12 cellular contexts compared by ENCODE assay signal in genomic region chr17:50110591-50111349, GRCh38. TPM values are rescaled to one million over a fixed set of nuclear protein-coding genes. Genes with fewer than 3 reads are reported as not detected.
DNase-seq lines count a peak whose midpoint lies in the region; ATAC-seq and TF ChIP-seq lines count a peak whose summit lies in the region.
"Had no signal": no experiment of that assay in that cellular context is flagged by ENCODE, and none has a peak within 500 bp of the region (broad histone marks: within the 10 kb centered on the region; RNA-seq: fewer than 3 reads in every experiment).

No MANE protein-coding gene starts in this region.

- H3K4me3 ChIP-seq in muscle layer of colon (ENCODE audit: low read depth in 1 of 2, low read length in 2 of 2): no peak overlapping the region
- no peak overlapping the region for H3K4me3 ChIP-seq in tibial artery
- H3K4me3 ChIP-seq in ovary: no peak overlapping the region

- peak overlapping the region; percentile 83 for H3K27ac ChIP-seq in muscle layer of colon (ENCODE audit: low read depth, low read length)
- peak overlapping the region; percentile 98 to 99 for H3K27ac ChIP-seq in tibial artery
- peak overlapping the region in 1 of 2 donors; percentile 63 for H3K27ac ChIP-seq in ovary

- no peak for TF ChIP-seq POLR2A in ovary (IDR thresholded peaks at IDR 0.05)

- intact Hi-C loops in Right ventricle myocardium inferior (cut with DNase I): loop anchor here (5.0 kb wide), 1 partner anchor 42 kb away; the partner anchor contains the start of gene PPP1R9B
- intact Hi-C loops in tibial artery (cut with DNase I; ENCODE audit: low total_unique reads): loop anchor here (10.0 kb wide), 1 partner anchor 54 kb away; the partner anchor contains the start of gene SGCA
- intact Hi-C loops in ovary (cut with DNase I): loop anchor here in 1 of 4 donors (10.0 kb wide), 2 partner anchors 54 to 184 kb away; partner anchors contain the start of gene SGCA

- in situ Hi-C loops in SK-MEL-5 (cut with HindIII; ENCODE audit: low pct_unique_long_range_greater_than_20kb, low sequenced_read_pairs): no loop called here

- no peak for TF ChIP-seq CTCF in tibial artery (IDR thresholded peaks at IDR 0.05)
- TF ChIP-seq CTCF in ovary (IDR thresholded peaks at IDR 0.05): no peak

- TF ChIP-seq EP300 in ovary (IDR thresholded peaks at IDR 0.05): no peak

- H3K36me3 ChIP-seq in muscle layer of colon (ENCODE audit: insufficient read depth, low read length) (peaks cover 44% of the 10 kb centered on the region), tibial artery (peaks cover 33 to 49% (median 46%) of the 10 kb centered on the region in 3 donors), ovary (no peaks in the 10 kb centered on the region)

- H3K9ac ChIP-seq in muscle layer of colon (ENCODE audit: low read length): no peak overlapping the region

- 85 to 89% (median 86%) methylated on average over 18 to 19 of the region's 19 CpGs for WGBS in ovary, 3 donors

- peak; percentile 51 for ATAC-seq in Right ventricle myocardium inferior
- no peak for ATAC-seq in GM21786 (IDR thresholded peaks at IDR 0.05; ENCODE audit: unreplicated experiment)
- ATAC-seq in HG02884 (IDR thresholded peaks at IDR 0.05; ENCODE audit: unreplicated experiment): no peak
- ATAC-seq: naive thymus-derived CD4-positive, alpha-beta T cell had no signal

- H3K4me1 ChIP-seq in muscle layer of colon (ENCODE audit: insufficient read depth, low read length) (peaks cover 25% of the 10 kb centered on the region), tibial artery (peaks cover 13 to 31% (median 29%) of the 10 kb centered on the region in 4 donors), ovary (ENCODE audit: insufficient read depth) (peaks cover 8% of the 10 kb centered on the region)

- H3K27me3 ChIP-seq in muscle layer of colon (ENCODE audit: control insufficient read depth in 1 of 2, insufficient read depth in 2 of 2, low read length in 2 of 2) (no peaks in the 10 kb centered on the region), tibial artery (no peaks in the 10 kb centered on the region), ovary (no peaks in the 10 kb centered on the region)

- no peaks in the 10 kb centered on the region for H3K9me3 ChIP-seq in muscle layer of colon (ENCODE audit: low read length)
- no peaks in the 10 kb centered on the region for H3K9me3 ChIP-seq in tibial artery
- H3K9me3 ChIP-seq in ovary: no peaks in the 10 kb centered on the region

- peak; percentile 51 for DNase-seq in SK-MEL-5 (ENCODE audit: low read depth, low spot score)
- peak; percentile 78 for DNase-seq in Right ventricle myocardium inferior (ENCODE audit: missing footprints)
- DNase-seq in tibial artery: peak; percentile 73 to 96
- DNase-seq in ovary: no peak
- DNase-seq: activated CD4-positive, alpha-beta T cell treated with anti-CD3 and anti-CD28 coated beads for 4 hours; GF-D8; Kasumi-1; naive thymus-derived CD4-positive, alpha-beta T cell; NCI-H2081 had no signal

RNA-seq across cellular contexts. Expression of gene PDK2, which starts 15.6 kb away (rescaled TPM):
- total RNA-seq in SK-MEL-5 (2014; rRNA removed; shearing (Covaris generic)): 9.5 TPM in 2 replicates
- polyA plus RNA-seq in SK-MEL-5 (2015; cell fraction: cytosol; rRNA removed): 14.4 and 14.6 TPM in 2 replicates
- 16.1 and 34.6 TPM in 2 replicates for polyA plus RNA-seq in SK-MEL-5 (2015; cell fraction: nucleus; rRNA removed)
- total RNA-seq in Right ventricle myocardium inferior: 260 TPM
- total RNA-seq in ovary: 10 to 100 TPM; 36.5 to 83.2 (median 54.7) TPM
- polyA plus RNA-seq in ovary: 10 to 100 TPM; 51.2 to 82.7 TPM

RNA-seq across cellular contexts. Expression of gene SAMD14, which starts 19.2 kb away (rescaled TPM):
- total RNA-seq in SK-MEL-5 (2014; rRNA removed; shearing (Covaris generic)): 0.03 TPM in 1 of 2 replicates, not detected in the other
- polyA plus RNA-seq in SK-MEL-5 (2015; cell fraction: cytosol; rRNA removed): 0.58 and 1.5 TPM in 2 replicates
- polyA plus RNA-seq in SK-MEL-5 (2015; cell fraction: nucleus; rRNA removed): 0.21 TPM in 1 of 2 replicates, not detected in the other
- total RNA-seq in Right ventricle myocardium inferior (1.7 TPM), ovary (1 to 10 TPM in 5 of 7 donors, under 1 TPM in 2; 0.36 to 4.9 (median 1.7) TPM)
- 1 to 10 TPM in 1 of 2 donors, under 1 TPM in 1; 0.77 to 2.2 TPM for polyA plus RNA-seq in ovary
- polyA plus RNA-seq: naive thymus-derived CD4-positive, alpha-beta T cell had no signal

RNA-seq across cellular contexts. Expression of gene PPP1R9B, which starts 39.7 kb away (rescaled TPM):
- 33.6 and 36.2 TPM in 2 replicates for total RNA-seq in SK-MEL-5 (2014; rRNA removed; shearing (Covaris generic))
- polyA plus RNA-seq in SK-MEL-5 (2015; cell fraction: cytosol; rRNA removed): 49.3 and 63.2 TPM in 2 replicates
- polyA plus RNA-seq in SK-MEL-5 (2015; cell fraction: nucleus; rRNA removed): 61.2 and 61.5 TPM in 2 replicates
- total RNA-seq in Right ventricle myocardium inferior (38.4 TPM), ovary (100 to 1,000 TPM in 1 of 7 donors, 10 to 100 TPM in 6; 14.8 to 109 (median 75.4) TPM)
- 10 to 100 TPM; 17.8 to 33.0 TPM for polyA plus RNA-seq in ovary

RNA-seq across cellular contexts. Expression of gene ITGA3, which starts 54.9 kb away (rescaled TPM):
- total RNA-seq in SK-MEL-5 (2014; rRNA removed; shearing (Covaris generic)): 25.1 and 29.1 TPM in 2 replicates
- polyA plus RNA-seq in SK-MEL-5 (2015; cell fraction: cytosol; rRNA removed): 53.9 and 57.1 TPM in 2 replicates
- polyA plus RNA-seq in SK-MEL-5 (2015; cell fraction: nucleus; rRNA removed): 34.1 and 38.5 TPM in 2 replicates
- total RNA-seq in Right ventricle myocardium inferior (16.4 TPM), ovary (100 to 1,000 TPM in 1 of 7 donors, 10 to 100 TPM in 6; 23.6 to 132 (median 41.7) TPM)
- polyA plus RNA-seq in ovary: 10 to 100 TPM; 28.2 to 34.2 TPM

RNA-seq across cellular contexts. Expression of gene SGCA, which starts 55.0 kb away (rescaled TPM):
- total RNA-seq in SK-MEL-5 (2014; rRNA removed; shearing (Covaris generic)): not detected in 2 replicates
- not detected in 2 replicates for polyA plus RNA-seq in SK-MEL-5 (2015; cell fraction: cytosol; rRNA removed)
- not detected in 2 replicates for polyA plus RNA-seq in SK-MEL-5 (2015; cell fraction: nucleus; rRNA removed)
- 151 TPM for total RNA-seq in Right ventricle myocardium inferior
- total RNA-seq in ovary: 1 to 10 TPM in 5 of 7 donors, under 1 TPM in 2; 0.48 to 3.4 (median 1.2) TPM
- polyA plus RNA-seq in ovary: 1 to 10 TPM; 2.2 to 3.4 TPM
- polyA plus RNA-seq: naive thymus-derived CD4-positive, alpha-beta T cell had no signal

Comparison
In these comparisons a context has a peak if more than half of its experiments do, and no peak if none do; other contexts are left out.
1. DNase-seq: peak in SK-MEL-5 (single experiment), Right ventricle myocardium inferior (single experiment) and tibial artery (2 of 2); none in ovary (0 of 5).